ENCODE assay signal across 29 cellular contexts in the genomic region with DNA sequence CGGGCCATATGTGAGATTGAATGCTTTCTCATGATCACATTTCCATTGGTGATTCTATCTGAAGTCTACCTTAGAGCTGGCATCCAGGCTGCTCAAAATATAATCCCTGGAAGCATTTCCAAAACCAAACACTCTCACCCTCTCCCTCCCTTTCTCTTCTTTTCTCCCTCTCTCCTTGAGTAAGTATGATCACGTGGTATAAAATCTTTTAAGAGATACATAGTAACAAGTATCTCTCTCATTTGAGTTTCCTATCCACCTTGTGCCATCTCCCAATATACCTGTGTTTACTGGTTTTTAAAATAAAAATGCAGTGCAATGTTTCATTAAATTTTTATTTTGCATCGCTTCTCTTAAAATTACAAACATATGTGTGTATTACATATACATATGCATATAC.
"Had no signal": no experiment of that assay in that cellular context is flagged by ENCODE, and none has a peak within 500 bp of the region (broad histone marks: within the 10 kb centered on the region; RNA-seq: fewer than 3 reads in every experiment).

No MANE protein-coding gene starts in this region.

- H3K4me1 ChIP-seq: colonic mucosa, esophagus muscularis mucosa, esophagus squamous epithelium, foreskin keratinocyte, gastrocnemius medialis, gastroesophageal sphincter, heart left ventricle, heart right ventricle had no signal

- H3K4me3 ChIP-seq: colonic mucosa, coronary artery, dorsolateral prefrontal cortex, esophagus muscularis mucosa, esophagus squamous epithelium, gastrocnemius medialis, gastroesophageal sphincter, heart left ventricle, heart right ventricle, hepatocyte had no signal

- H3K4me3 Mint-ChIP-seq: dendritic cell treated with granulocyte-macrophage colony-stimulating factor and Interleukin-4, amounts not matched to agents 40 ng/mL and 50 ng/mL, for 4 days; effector memory CD8-positive, alpha-beta T cell; endodermal cell had no signal

- H3K9me3 Mint-ChIP-seq: dendritic cell treated with granulocyte-macrophage colony-stimulating factor and Interleukin-4, amounts not matched to agents 40 ng/mL and 50 ng/mL, for 4 days; effector memory CD8-positive, alpha-beta T cell; endodermal cell had no signal

- H3K27ac Mint-ChIP-seq: dendritic cell treated with granulocyte-macrophage colony-stimulating factor and Interleukin-4, amounts not matched to agents 40 ng/mL and 50 ng/mL, for 4 days; effector memory CD8-positive, alpha-beta T cell; endodermal cell had no signal

- ATAC-seq: effector memory CD8-positive, alpha-beta T cell; esophagus mucosa; foreskin keratinocyte; gastrocnemius medialis; gastroesophageal sphincter; heart left ventricle; heart right ventricle had no signal

- H3K27me3 Mint-ChIP-seq: dendritic cell treated with granulocyte-macrophage colony-stimulating factor and Interleukin-4, amounts not matched to agents 40 ng/mL and 50 ng/mL, for 4 days had no signal

- H3K4me2 ChIP-seq: hepatocyte had no signal

- H3K9me3 ChIP-seq: colonic mucosa, esophagus muscularis mucosa, esophagus squamous epithelium, gastrocnemius medialis, gastroesophageal sphincter, heart left ventricle, heart right ventricle had no signal

- H2AFZ ChIP-seq: hepatocyte had no signal

- H3K79me2 ChIP-seq: hepatocyte had no signal

- DNase-seq: colonic mucosa; cortex of kidney; dermis blood vessel endothelial cell; dorsolateral prefrontal cortex; effector CD4-positive, alpha-beta T cell; effector CD8-positive, alpha-beta T cell; effector memory CD4-positive, alpha-beta T cell; effector memory CD8-positive, alpha-beta T cell; endodermal cell; erythroblast; esophagus squamous epithelium; foreskin fibroblast; foreskin keratinocyte; foreskin melanocyte; gastrocnemius medialis; glutamatergic neuron; head of caudate nucleus; heart left ventricle; heart right ventricle had no signal

- H3K36me3 ChIP-seq: colonic mucosa, esophagus muscularis mucosa, esophagus squamous epithelium, gastrocnemius medialis, gastroesophageal sphincter, heart left ventricle, heart right ventricle had no signal

- H3K27me3 ChIP-seq: colonic mucosa, esophagus muscularis mucosa, esophagus squamous epithelium, gastrocnemius medialis, gastroesophageal sphincter, heart left ventricle, heart right ventricle, hepatocyte had no signal

- FAIRE-seq: endometrium, endothelial cell of umbilical vein, frontal cortex had no signal

- H3K27ac ChIP-seq: colonic mucosa, coronary artery, dorsolateral prefrontal cortex, epithelial cell of prostate, esophagus muscularis mucosa, esophagus squamous epithelium, foreskin keratinocyte, gastrocnemius medialis, gastroesophageal sphincter, heart left ventricle, heart right ventricle, hepatocyte had no signal
